In genomic region chr1:196674908-196675307, GRCh38 we compare ENCODE assay signal across 11 cellular contexts. TPM values are rescaled to one million over a fixed set of nuclear protein-coding genes. Genes with fewer than 3 reads are reported as not detected.
"Had no signal": no experiment of that assay in that cellular context is flagged by ENCODE, and none has a peak within 500 bp of the region (broad histone marks: within the 10 kb centered on the region; RNA-seq: fewer than 3 reads in every experiment).

No MANE protein-coding gene starts in this region.

- H3K9me3 ChIP-seq: HAP-1 had no signal

- H2AFZ ChIP-seq: GM23248, GM23338 had no signal

- H3K4me3 ChIP-seq: GM23248, GM23338, HAP-1 had no signal

- H3K4me2 ChIP-seq: GM23338 had no signal

- H3K27ac ChIP-seq: GM23248 had no signal

- H3K36me3 ChIP-seq: HAP-1 had no signal

- ATAC-seq: GM23338, HCT116 had no signal

- FAIRE-seq: H1, H54 had no signal

- H3K4me1 ChIP-seq: HAP-1 had no signal

- H3K9ac ChIP-seq: GM23248 had no signal

- DNase-seq: GM23248, GOT3, H7, H9, HCEC 1CT, HFFc6 had no signal

RNA-seq across cellular contexts. Expression of gene CFH, which starts 23.1 kb away (rescaled TPM):
- total RNA-seq: GM23338, H1, H7, H9 had no signal
- polyA plus RNA-seq: GM23338, H1 had no signal
